In genomic region chr7:15932318-15932717, GRCh38 we compare ENCODE assay signal across 20 cellular contexts.
DNase-seq lines count a peak whose midpoint lies in the region; ATAC-seq and TF ChIP-seq lines count a peak whose summit lies in the region.
"Had no signal": no experiment of that assay in that cellular context is flagged by ENCODE, and none has a peak within 500 bp of the region (broad histone marks: within the 10 kb centered on the region; RNA-seq: fewer than 3 reads in every experiment).

No MANE protein-coding gene starts in this region.

- H3K27me3 ChIP-seq in H9 (ENCODE audit: insufficient read depth, low read length), result no peaks in the 10 kb centered on the region; the same call in 1 of the 2 replicates
- H3K27me3 ChIP-seq: BLaER1 had no signal

- no peaks in the 10 kb centered on the region; the same call in 1 of the 2 replicates for H3K4me1 ChIP-seq in H9 (ENCODE audit: insufficient read depth, low read length)
- H3K4me1 ChIP-seq: BLaER1, Caco-2 had no signal

- no peak overlapping the region for H4K5ac ChIP-seq in H9 (ENCODE audit: insufficient read length, low read depth, low read length)

- no peaks in the 10 kb centered on the region for H4K20me1 ChIP-seq in H9 (ENCODE audit: control insufficient read depth, insufficient read depth, insufficient read length)
- H4K20me1 ChIP-seq: BLaER1 had no signal

- H3K79me2 ChIP-seq in H9 (ENCODE audit: insufficient read depth, low read length), result no peaks in the 10 kb centered on the region

- H3K9me3 Mint-ChIP-seq in H9, result peaks cover 3 to 10% of the 10 kb centered on the region in 2 experiments; a peak in 3 of 5 replicates

- H3T11ph ChIP-seq in H9 (ENCODE audit: low read length), result no peak overlapping the region

- H3K79me1 ChIP-seq in H9 (ENCODE audit: insufficient read depth, low read depth, low read length, poor library complexity, severe bottlenecking), result no peaks in the 10 kb centered on the region

- no peak overlapping the region for H3K27ac Mint-ChIP-seq in H9
- H3K27ac Mint-ChIP-seq: CD8-positive, alpha-beta memory T cell; HFFc6 had no signal

- H2BK15ac ChIP-seq in H9 (ENCODE audit: low read depth, low read length), result no peak overlapping the region

- peak overlapping the region; percentile 21 for H3K4me2 ChIP-seq in H9 (ENCODE audit: insufficient read depth, insufficient read length, low read length)
- H3K4me2 ChIP-seq: BLaER1 had no signal

- H3K9me3 ChIP-seq in H9 (ENCODE audit: control insufficient read depth, low read depth, low read length), result no peaks in the 10 kb centered on the region
- H3K9me3 ChIP-seq: BLaER1 had no signal

- H4K8ac ChIP-seq in H9 (replicated peaks; ENCODE audit: insufficient read length, low read depth, low read length), result no peak overlapping the region

- peak; percentile 37 for DNase-seq in D341Med (ENCODE audit: low spot score)
- no peak for DNase-seq in H9
- DNase-seq in NCI-H524 treated with DMSO at 0.1 percent for 48 hours (lab: John Stamatoyannopoulos, UW), result peak; percentile 48
- peak; percentile 36 for DNase-seq in amniotic epithelial cell (ENCODE audit: low read depth)
- DNase-seq in GM19240 (ENCODE audit: insufficient read length, low spot score), result no peak
- DNase-seq in NCI-H1930 (lab: John Stamatoyannopoulos, UW), result no peak
- DNase-seq: 8988T; AML-193; Caco-2; CD8-positive, alpha-beta memory T cell; DMS153; DMS79 treated with DMSO at 0.1 percent for 48 hours; EL; GM23248; HCEC 1CT; HFFc6; Karpas-422 had no signal

- H2BK12ac ChIP-seq in H9 (ENCODE audit: insufficient read length, low read depth, low read length), result no peak overlapping the region

- no peak for TF ChIP-seq CTCF in H9 (conservative IDR thresholded peaks at IDR 0.05)

- no peak overlapping the region for H3K27ac ChIP-seq in H9 (ENCODE audit: insufficient read length, low read depth, low read length)
- H3K27ac ChIP-seq: BLaER1, GM23248 had no signal

- no peak overlapping the region for H3K56ac ChIP-seq in H9 (ENCODE audit: insufficient read length, low read depth, low read length)

- no peak for ATAC-seq in GM21423 (IDR thresholded peaks at IDR 0.05; ENCODE audit: unreplicated experiment)
- ATAC-seq: K562 had no signal

- H3K36me3 Mint-ChIP-seq in H9 (ENCODE audit: insufficient read depth in 1 of 3, low read depth in 3 of 3), result peaks cover 0 to 14% (median 0%) of the 10 kb centered on the region in 3 experiments; a peak in 2 of 7 replicates
- H3K36me3 Mint-ChIP-seq: CD8-positive, alpha-beta memory T cell had no signal

- no peak overlapping the region; a peak in 2 of 5 replicates for H3K4me3 Mint-ChIP-seq in H9
- H3K4me3 Mint-ChIP-seq: CD8-positive, alpha-beta memory T cell; HFFc6 had no signal

- no peak overlapping the region for H4K91ac ChIP-seq in H9 (ENCODE audit: insufficient read length, low read depth, low read length)

- H3K14ac ChIP-seq in H9 (ENCODE audit: insufficient read depth, low read length), result no peak overlapping the region

- H3K23me2 ChIP-seq in H9 (ENCODE audit: insufficient read length, low read depth, low read length, poor library complexity, severe bottlenecking), result no peaks in the 10 kb centered on the region

- H2BK5ac ChIP-seq in H9 (ENCODE audit: insufficient read length, low read length), result no peak overlapping the region

- H2BK120ac ChIP-seq in H9 (ENCODE audit: low read depth, low read length, poor library complexity, severe bottlenecking), result no peak overlapping the region

- H3K23ac ChIP-seq in H9 (ENCODE audit: insufficient read length, low read depth, low read length), result no peak overlapping the region

- no peak overlapping the region for H3K18ac ChIP-seq in H9 (ENCODE audit: insufficient read length, low read depth, low read length)

- H2AFZ ChIP-seq in H9 (ENCODE audit: low read length), result no peak overlapping the region
- H2AFZ ChIP-seq: GM23248 had no signal

- peaks cover 8% of the 10 kb centered on the region for H3K27me3 Mint-ChIP-seq in H9 (ENCODE audit: low read depth)

- peak overlapping the region; percentile 75 for H2BK20ac ChIP-seq in H9 (ENCODE audit: low read depth, low read length, poor library complexity, severe bottlenecking)

- H3K4me1 Mint-ChIP-seq in H9, result peaks cover 22 to 26% of the 10 kb centered on the region in 2 experiments
- H3K4me1 Mint-ChIP-seq: CD8-positive, alpha-beta memory T cell had no signal

- no CpG with 5 or more reads among the region's 1 CpG for WGBS in H9 (ENCODE audit: extremely low coverage, insufficient read length, low lambda C conversion rate)

- no peak overlapping the region for H3K4ac ChIP-seq in H9 (ENCODE audit: low read depth, low read length)

- H2AK5ac ChIP-seq in H9 (ENCODE audit: insufficient read length, low read length), result no peak overlapping the region

- H3K9ac ChIP-seq in H9 (ENCODE audit: extremely low read depth, insufficient read length, low read length), result no peak overlapping the region
- H3K9ac ChIP-seq: BLaER1, GM23248 had no signal

Comparison
In these comparisons a context has a peak if more than half of its experiments do, and no peak if none do; other contexts are left out.
1. DNase-seq: peak in D341Med (single experiment), NCI-H524 treated with DMSO at 0.1 percent for 48 hours (single experiment) and amniotic epithelial cell (single experiment); none in H9 (single experiment), GM19240 (single experiment) and NCI-H1930 (0 of 2).